17 cellular contexts compared by ENCODE assay signal in genomic region chr18:62334110-62334509, GRCh38. TPM values are rescaled to one million over a fixed set of nuclear protein-coding genes. Genes with fewer than 3 reads are reported as not detected.
DNase-seq lines count a peak whose midpoint lies in the region; ATAC-seq and TF ChIP-seq lines count a peak whose summit lies in the region.
"Had no signal": no experiment of that assay in that cellular context is flagged by ENCODE, and none has a peak within 500 bp of the region (broad histone marks: within the 10 kb centered on the region; RNA-seq: fewer than 3 reads in every experiment).

No MANE protein-coding gene starts in this region.

- intact Hi-C loops in Calu3 (cut with micrococcal nuclease; ENCODE audit: unreplicated experiment), result loop anchor here (5.0 kb wide), 1 partner anchor 193 kb away; no protein-coding TSS in a partner anchor

- H3K4ac ChIP-seq in neuronal stem cell (ENCODE audit: low read length), result no peak overlapping the region

- H2BK12ac ChIP-seq in neuronal stem cell (ENCODE audit: low read length), result no peak overlapping the region

- peak overlapping the region; percentile 57 for H3K4me3 Mint-ChIP-seq in Calu3 (ENCODE audit: low read depth, unreplicated experiment)
- H3K4me3 Mint-ChIP-seq: B cell; effector memory CD8-positive, alpha-beta T cell had no signal

- DNase-seq in Calu3, result peak; percentile 68
- DNase-seq in NCI-H524 (lab: John Stamatoyannopoulos, UW), result peak; percentile 73 to 86
- DNase-seq in dermis blood vessel endothelial cell, result peak; percentile 88
- no peak for DNase-seq in neuronal stem cell (ENCODE audit: low spot score)
- no peak for DNase-seq in foreskin melanocyte
- no peak for DNase-seq in HUDEP-2 (lab: John Stamatoyannopoulos, UW; ENCODE audit: unreplicated experiment in 76 of 76)
- DNase-seq: activated CD8-positive, alpha-beta memory T cell treated with anti-CD3 and anti-CD28 coated beads for 24 hours; activated effector memory CD4-positive, alpha-beta T cell treated with Interleukin-2 at 50 U/mL for 16 hours; body of pancreas; DMS 273 treated with DMSO at 0.1 percent for 48 hours; effector memory CD8-positive, alpha-beta T cell; kidney; pancreas had no signal

- peak overlapping the region; percentile 28 for H3K23ac ChIP-seq in neuronal stem cell (ENCODE audit: low read depth, low read length, poor library complexity)

- no CpG with 5 or more reads among the region's 10 CpGs for WGBS in neuronal stem cell (ENCODE audit: extremely low coverage in 2 of 2, insufficient read length in 2 of 2, insufficient replicate concordance in 1 of 2), 2 donors

- no peak overlapping the region for H3K4me2 ChIP-seq in neuronal stem cell (ENCODE audit: insufficient read depth, low read length, poor library complexity, severe bottlenecking)

- H4K91ac ChIP-seq in neuronal stem cell (ENCODE audit: low read depth, low read length, poor library complexity), result no peak overlapping the region

- no peak overlapping the region for H2BK5ac ChIP-seq in neuronal stem cell (ENCODE audit: low read length)

- H4K8ac ChIP-seq in neuronal stem cell (ENCODE audit: low read depth, low read length), result no peak overlapping the region

- H3K4me3 ChIP-seq in neuronal stem cell (ENCODE audit: low read length in 2 of 2), result no peak overlapping the region
- H3K4me3 ChIP-seq: body of pancreas, pancreas had no signal

- BruUV-seq in Calu3 (replicated peaks; lab: Mats Ljungman, UMichigan), result no TSS peak

- TF ChIP-seq CTCF in Calu3 (IDR thresholded peaks at IDR 0.05; ENCODE audit: unreplicated experiment), result no peak

- H3K9me3 Mint-ChIP-seq in Calu3 (ENCODE audit: low read depth, unreplicated experiment), result no peaks in the 10 kb centered on the region
- H3K9me3 Mint-ChIP-seq: effector memory CD8-positive, alpha-beta T cell had no signal

- peak overlapping the region; percentile 81 for H3K27ac Mint-ChIP-seq in Calu3 (ENCODE audit: unreplicated experiment)
- H3K27ac Mint-ChIP-seq: B cell; effector memory CD8-positive, alpha-beta T cell had no signal

- H3K27me3 ChIP-seq in neuronal stem cell (ENCODE audit: control insufficient read depth in 3 of 3, insufficient read depth in 3 of 3, low read depth in 1 of 3, low read length in 3 of 3), result peaks cover 0 to 45% (median under 1%) of the 10 kb centered on the region in 3 experiments
- H3K27me3 ChIP-seq: body of pancreas had no signal

- CTCF ChIA-PET in Calu3 (lab: Charles Lee), result interaction anchor here (0.7 to 2.2 kb wide), 4 partner anchors 14 to 190 kb away, joined by 3 to 5 read pairs (median 3); no protein-coding TSS in a partner anchor

- no peak overlapping the region for H2BK120ac ChIP-seq in neuronal stem cell (ENCODE audit: low read depth, low read length)

- H3K36me3 Mint-ChIP-seq in Calu3 (ENCODE audit: insufficient read depth, unreplicated experiment), result peaks cover 60% of the 10 kb centered on the region

- no peak overlapping the region for H3K9ac ChIP-seq in neuronal stem cell (ENCODE audit: low read depth, low read length, poor library complexity)

- H3K27me3 Mint-ChIP-seq in Calu3 (ENCODE audit: unreplicated experiment), result no peaks in the 10 kb centered on the region

- no peak overlapping the region for H2BK15ac ChIP-seq in neuronal stem cell (ENCODE audit: low read length)

- no peaks in the 10 kb centered on the region for H3K9me3 ChIP-seq in neuronal stem cell (replicated peaks in 1 of 2; ENCODE audit: control insufficient read depth in 2 of 2, insufficient read depth in 1 of 2, low read depth in 1 of 2, low read length in 2 of 2)
- H3K9me3 ChIP-seq: body of pancreas, pancreas had no signal

- H3K4me1 Mint-ChIP-seq in Calu3 (ENCODE audit: low read depth, unreplicated experiment), result peaks cover 96% of the 10 kb centered on the region
- H3K4me1 Mint-ChIP-seq: B cell had no signal

- peaks cover 0 to 4% of the 10 kb centered on the region in 2 donors for H3K4me1 ChIP-seq in neuronal stem cell (ENCODE audit: control insufficient read depth in 2 of 2, insufficient read depth in 1 of 2, low read depth in 1 of 2, low read length in 2 of 2)

- H3K36me3 ChIP-seq in neuronal stem cell (replicated peaks in 1 of 2; ENCODE audit: control insufficient read depth in 2 of 2, insufficient read depth in 2 of 2, low read length in 2 of 2), result no peaks in the 10 kb centered on the region
- H3K36me3 ChIP-seq: pancreas had no signal

- no peaks in the 10 kb centered on the region for H3K79me1 ChIP-seq in neuronal stem cell (ENCODE audit: low read depth, low read length)

- ATAC-seq in HG03039 (IDR thresholded peaks at IDR 0.05; ENCODE audit: unreplicated experiment), result no peak
- no peak for ATAC-seq in GM21825 (IDR thresholded peaks at IDR 0.05; ENCODE audit: unreplicated experiment)
- ATAC-seq: body of pancreas; effector memory CD8-positive, alpha-beta T cell had no signal

- H2AFZ ChIP-seq in neuronal stem cell (ENCODE audit: low read length), result no peak overlapping the region

- H3K18ac ChIP-seq in neuronal stem cell (ENCODE audit: low read length), result peak overlapping the region; percentile 34

- H3K14ac ChIP-seq in neuronal stem cell (ENCODE audit: low read length), result peak overlapping the region; percentile 72

- H2AK5ac ChIP-seq in neuronal stem cell (ENCODE audit: low read depth, low read length), result peak overlapping the region; percentile 72

- H3K27ac ChIP-seq in neuronal stem cell (replicated peaks; ENCODE audit: low read length), result no peak overlapping the region
- H3K27ac ChIP-seq: body of pancreas, HL-60, pancreas had no signal

RNA-seq across cellular contexts. Expression of gene TNFRSF11A, which starts 9.0 kb away (rescaled TPM):
- total RNA-seq in Calu3 (2022) (94.6 and 126 TPM in 2 replicates), dermis blood vessel endothelial cell (30.3 and 41.7 TPM in 2 replicates)
- 0.13 TPM for polyA plus RNA-seq in neuronal stem cell (2013, experiment 1 of 2)
- 0.12 TPM for polyA plus RNA-seq in neuronal stem cell (2013, experiment 2 of 2)

Comparison
In these comparisons a context has a peak if more than half of its experiments do, and no peak if none do; other contexts are left out.
1. DNase-seq: peak in Calu3 (single experiment), NCI-H524 (2 of 2) and dermis blood vessel endothelial cell (single experiment); none in neuronal stem cell (single experiment), foreskin melanocyte (single experiment) and HUDEP-2 (0 of 76).